17 cellular contexts compared by ENCODE assay signal in the genomic region with DNA sequence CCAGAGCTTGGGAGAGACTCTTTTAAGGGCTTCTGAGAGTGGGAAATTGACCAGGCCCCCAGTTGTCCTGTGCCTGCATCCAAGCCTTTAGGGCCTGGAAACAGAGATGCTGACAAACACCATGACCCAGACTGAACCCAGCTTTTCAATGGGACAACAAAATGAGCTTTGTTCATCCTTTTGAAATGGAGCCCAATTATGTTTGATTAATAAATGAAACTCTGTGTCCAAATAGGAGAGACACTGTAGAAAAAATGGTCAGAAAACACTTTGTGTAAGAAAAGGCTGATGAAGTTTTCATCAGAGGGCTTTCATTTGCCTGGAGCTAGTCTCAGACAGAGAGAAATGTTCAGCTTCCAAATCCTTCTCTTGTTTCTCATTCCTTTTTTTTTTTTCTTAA.
"Had no signal": no experiment of that assay in that cellular context is flagged by ENCODE, and none has a peak within 500 bp of the region (broad histone marks: within the 10 kb centered on the region; RNA-seq: fewer than 3 reads in every experiment).

No MANE protein-coding gene starts in this region.

- FAIRE-seq: endothelial cell of umbilical vein, frontal cortex, keratinocyte had no signal

- DNase-seq: colonic mucosa; dermis blood vessel endothelial cell; effector memory CD4-positive, alpha-beta T cell; erythroblast; esophagus squamous epithelium; mesenchymal stem cell; naive thymus-derived CD4-positive, alpha-beta T cell; right cardiac atrium; stimulated activated CD4-positive, alpha-beta T cell treated with anti-CD3 and anti-CD28 coated beads, Interleukin-15, amount 100 ng/mL, for 24 hours; stimulated activated CD4-positive, alpha-beta T cell treated with anti-CD3 and anti-CD28 coated beads, Interleukin-2, amount 100 ng/mL, for 48 hours; stimulated activated naive CD4-positive, alpha-beta T cell; stimulated activated naive CD8-positive, alpha-beta T cell treated with anti-CD3 and anti-CD28 coated beads, Interleukin-15, amount 100 ng/mL, for 72 hours; testis; tibial artery had no signal
